In genomic region chr6:40183902-40184301, GRCh38 we compare ENCODE assay signal across 18 cellular contexts.
"Had no signal": no experiment of that assay in that cellular context is flagged by ENCODE, and none has a peak within 500 bp of the region (broad histone marks: within the 10 kb centered on the region; RNA-seq: fewer than 3 reads in every experiment).

No MANE protein-coding gene starts in this region.

- H3K36me3 ChIP-seq: colonic mucosa, gastrocnemius medialis, heart right ventricle, thyroid gland had no signal

- FAIRE-seq: TTC549 had no signal

- H3K27ac Mint-ChIP-seq: activated CD4-positive, alpha-beta T cell treated with anti-CD3 and anti-CD28 coated beads, Interleukin-2, amount 10 ng/mL, durations not matched to agents 7 days and 5 days; activated CD8-positive, alpha-beta T cell treated with anti-CD3 and anti-CD28 coated beads, Interleukin-2, amount 10 ng/mL, durations not matched to agents 7 days and 5 days; activated T-cell treated with anti-CD3 and anti-CD28 coated beads, Interleukin-2, amount 50 U/mL, for 72 hours; naive thymus-derived CD4-positive, alpha-beta T cell; stimulated activated naive B cell treated with anti-CD40 and anti-IgM and Interleukin-4, amounts not matched to agents 10 μg/mL and 1 μg/mL and 100 μg/mL, for 72 hours; T-helper 2 cell treated with Interferon-gamma antibody and Interleukin-4, amounts not matched to agents 5 μg/mL and 100 μg/mL, for 36 hours had no signal

- ATAC-seq: activated CD8-positive, alpha-beta T cell treated with anti-CD3 and anti-CD28 coated beads, Interleukin-2, amount 10 ng/mL, durations not matched to agents 7 days and 5 days; activated T-cell treated with anti-CD3 and anti-CD28 coated beads, Interleukin-2, amount 50 U/mL, for 72 hours; gastrocnemius medialis; heart right ventricle; naive thymus-derived CD4-positive, alpha-beta T cell; stimulated activated naive B cell treated with anti-CD40 and anti-IgM and Interleukin-4, amounts not matched to agents 10 μg/mL and 1 μg/mL and 100 μg/mL, for 72 hours had no signal

- H3K9me3 ChIP-seq: colonic mucosa, gastrocnemius medialis, thyroid gland had no signal

- H3K4me1 ChIP-seq: colonic mucosa, gastrocnemius medialis, heart right ventricle, thyroid gland had no signal

- DNase-seq: activated CD4-positive, alpha-beta T cell treated with anti-CD3 and anti-CD28 coated beads, Interleukin-2, amount 10 ng/mL, durations not matched to agents 7 days and 5 days; activated CD8-positive, alpha-beta memory T cell treated with anti-CD3 and anti-CD28 coated beads, Interleukin-2, amount 50 U/mL, for 4 hours; activated CD8-positive, alpha-beta T cell treated with anti-CD3 and anti-CD28 coated beads, Interleukin-2, amount 10 ng/mL, durations not matched to agents 7 days and 5 days; activated effector memory CD4-positive, alpha-beta T cell treated with anti-CD3 and anti-CD28 coated beads, Interleukin-2, amount 50 U/mL, for 16 hours; activated naive CD4-positive, alpha-beta T cell treated with anti-CD3 and anti-CD28 coated beads, Interleukin-2, amount 50 U/mL, for 16 hours; activated T-cell treated with anti-CD3 and anti-CD28 coated beads, Interleukin-2, amount 50 U/mL, for 72 hours; aorta; colonic mucosa; gastrocnemius medialis; heart right ventricle; mesenchymal stem cell; naive thymus-derived CD4-positive, alpha-beta T cell; posterior cingulate gyrus; stimulated activated naive B cell treated with anti-CD40 and anti-IgM and Interleukin-4, amounts not matched to agents 10 μg/mL and 1 μg/mL and 100 μg/mL, for 72 hours; thyroid gland had no signal

- H3K27me3 ChIP-seq: colonic mucosa, gastrocnemius medialis, thyroid gland had no signal

- H3K4me1 Mint-ChIP-seq: central memory CD8-positive, alpha-beta T cell; naive thymus-derived CD4-positive, alpha-beta T cell had no signal

- H3K27ac ChIP-seq: colonic mucosa, gastrocnemius medialis, heart right ventricle, thyroid gland had no signal

- H3K4me3 Mint-ChIP-seq: activated CD4-positive, alpha-beta T cell treated with anti-CD3 and anti-CD28 coated beads, Interleukin-2, amount 10 ng/mL, durations not matched to agents 7 days and 5 days; activated CD8-positive, alpha-beta T cell treated with anti-CD3 and anti-CD28 coated beads, Interleukin-2, amount 10 ng/mL, durations not matched to agents 7 days and 5 days; activated T-cell treated with anti-CD3 and anti-CD28 coated beads, Interleukin-2, amount 50 U/mL, for 72 hours; central memory CD8-positive, alpha-beta T cell; naive thymus-derived CD4-positive, alpha-beta T cell; stimulated activated naive B cell treated with anti-CD40 and anti-IgM and Interleukin-4, amounts not matched to agents 10 μg/mL and 1 μg/mL and 100 μg/mL, for 72 hours; T-helper 2 cell treated with Interferon-gamma antibody and Interleukin-4, amounts not matched to agents 5 μg/mL and 100 μg/mL, for 36 hours had no signal

- H3K4me3 ChIP-seq: colonic mucosa, gastrocnemius medialis, heart right ventricle, thyroid gland had no signal
